8 cellular contexts compared by ENCODE assay signal in the genomic region with DNA sequence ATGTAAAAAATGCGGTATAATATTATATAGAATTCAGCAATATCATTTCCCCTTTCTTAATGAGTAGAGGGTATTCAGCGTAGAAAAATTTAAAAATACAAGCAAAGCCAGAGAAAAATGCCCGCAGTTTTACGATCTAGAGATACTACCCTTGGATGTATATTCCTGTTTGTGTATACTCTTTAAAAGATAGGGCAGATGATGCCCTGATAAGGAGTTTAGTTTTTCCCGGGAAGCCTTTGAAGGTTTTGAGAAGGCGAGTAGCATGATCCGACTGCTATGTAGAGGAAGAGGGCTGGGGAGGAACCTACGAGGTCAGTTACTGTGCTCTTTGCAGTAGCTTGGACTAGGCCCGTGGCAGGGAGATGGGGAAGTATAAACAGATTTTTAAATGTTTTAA.
DNase-seq lines count a peak whose midpoint lies in the region; ATAC-seq lines count a peak whose summit lies in the region.

No MANE protein-coding gene starts in this region.

- H3K27me3 ChIP-seq in subcutaneous abdominal adipose tissue (ENCODE audit: control insufficient read depth in 5 of 5, insufficient read depth in 4 of 5, low read length in 5 of 5), result no peaks in the 10 kb centered on the region

- peak overlapping the region; percentile 74 to 94 (median 91) for H3K4me3 ChIP-seq in subcutaneous abdominal adipose tissue (ENCODE audit: low read depth in 1 of 5, low read length in 5 of 5)

- CTCF ChIA-PET in activated naive CD4-positive, alpha-beta T cell treated with anti-CD3 and anti-CD28 coated beads, Interleukin-2, amount 10 ng/mL, durations not matched to agents 7 days and 5 days (lab: Charles Lee), result interaction anchor here (0.7 kb wide), 1 partner anchor 219 kb away, joined by 3 read pairs; no protein-coding TSS in a partner anchor

- peak overlapping the region; percentile 76 for H3K4me3 Mint-ChIP-seq in activated naive CD4-positive, alpha-beta T cell treated with anti-CD3 and anti-CD28 coated beads, Interleukin-2, amount 10 ng/mL, durations not matched to agents 7 days and 5 days

- H3K9me3 ChIP-seq in subcutaneous abdominal adipose tissue (ENCODE audit: control insufficient read depth in 5 of 5, low read length in 5 of 5), result no peaks in the 10 kb centered on the region

- peaks cover 43% of the 10 kb centered on the region for H3K4me1 Mint-ChIP-seq in activated naive CD4-positive, alpha-beta T cell treated with anti-CD3 and anti-CD28 coated beads, Interleukin-2, amount 10 ng/mL, durations not matched to agents 7 days and 5 days

- peak overlapping the region; percentile 94 for H3K27ac Mint-ChIP-seq in activated naive CD4-positive, alpha-beta T cell treated with anti-CD3 and anti-CD28 coated beads, Interleukin-2, amount 10 ng/mL, durations not matched to agents 7 days and 5 days

- peak overlapping the region; percentile 48 to 95 (median 81) for H3K9ac ChIP-seq in subcutaneous abdominal adipose tissue (ENCODE audit: low read length in 5 of 5)

- no peak for ATAC-seq in GM21576 (IDR thresholded peaks at IDR 0.05; ENCODE audit: unreplicated experiment)

- in situ Hi-C loops in T47D (cut with HindIII; ENCODE audit: low pct_unique_long_range_greater_than_20kb, low sequenced_read_pairs), result no loop called here

- H3K4me1 ChIP-seq in subcutaneous abdominal adipose tissue (ENCODE audit: control insufficient read depth in 5 of 5, insufficient read depth in 5 of 5, low read length in 5 of 5), result peaks cover 0 to 25% (median 18%) of the 10 kb centered on the region in 5 donors

- H3K27me3 Mint-ChIP-seq in activated naive CD4-positive, alpha-beta T cell treated with anti-CD3 and anti-CD28 coated beads, Interleukin-2, amount 10 ng/mL, durations not matched to agents 7 days and 5 days, result peaks cover 8% of the 10 kb centered on the region

- H3K27ac ChIP-seq in subcutaneous abdominal adipose tissue (ENCODE audit: low read depth, low read length), result peak overlapping the region; percentile 79

- H3K36me3 Mint-ChIP-seq in activated naive CD4-positive, alpha-beta T cell treated with anti-CD3 and anti-CD28 coated beads, Interleukin-2, amount 10 ng/mL, durations not matched to agents 7 days and 5 days, result peaks cover 22% of the 10 kb centered on the region

- no peaks in the 10 kb centered on the region for H3K36me3 ChIP-seq in subcutaneous abdominal adipose tissue (ENCODE audit: control insufficient read depth in 5 of 5, insufficient read depth in 5 of 5, low read length in 5 of 5)

- DNase-seq in activated naive CD4-positive, alpha-beta T cell treated with anti-CD3 and anti-CD28 coated beads, Interleukin-2, amount 10 ng/mL, durations not matched to agents 7 days and 5 days, result no peak
- no peak for DNase-seq in activated naive CD4-positive, alpha-beta T cell treated with anti-CD3 and anti-CD28 coated beads, Interleukin-2, amount 50 U/mL, for 16 hours
- DNase-seq in NOMO-1 (lab: John Stamatoyannopoulos, UW; ENCODE audit: unreplicated experiment in 2 of 2) (peak; percentile 72 to 85), T47D (ENCODE audit: low read depth in 1 of 2, low spot score in 1 of 2) (peak; percentile 22 to 43), left kidney (ENCODE audit: low read depth, low spot score) (peak; percentile 57), OCI-M2 (lab: John Stamatoyannopoulos, UW; ENCODE audit: unreplicated experiment) (no peak)

- no peaks in the 10 kb centered on the region for H3K9me3 Mint-ChIP-seq in activated naive CD4-positive, alpha-beta T cell treated with anti-CD3 and anti-CD28 coated beads, Interleukin-2, amount 10 ng/mL, durations not matched to agents 7 days and 5 days

Comparison
In these comparisons a context has a peak if more than half of its experiments do, and no peak if none do; other contexts are left out.
1. DNase-seq: peak in NOMO-1 (2 of 2), T47D (2 of 2) and left kidney (single experiment); none in activated naive CD4-positive, alpha-beta T cell treated with anti-CD3 and anti-CD28 coated beads, Interleukin-2, amount 10 ng/mL, durations not matched to agents 7 days and 5 days (single experiment), activated naive CD4-positive, alpha-beta T cell treated with anti-CD3 and anti-CD28 coated beads, Interleukin-2, amount 50 U/mL, for 16 hours (single experiment) and OCI-M2 (single experiment).